In the genomic region with DNA sequence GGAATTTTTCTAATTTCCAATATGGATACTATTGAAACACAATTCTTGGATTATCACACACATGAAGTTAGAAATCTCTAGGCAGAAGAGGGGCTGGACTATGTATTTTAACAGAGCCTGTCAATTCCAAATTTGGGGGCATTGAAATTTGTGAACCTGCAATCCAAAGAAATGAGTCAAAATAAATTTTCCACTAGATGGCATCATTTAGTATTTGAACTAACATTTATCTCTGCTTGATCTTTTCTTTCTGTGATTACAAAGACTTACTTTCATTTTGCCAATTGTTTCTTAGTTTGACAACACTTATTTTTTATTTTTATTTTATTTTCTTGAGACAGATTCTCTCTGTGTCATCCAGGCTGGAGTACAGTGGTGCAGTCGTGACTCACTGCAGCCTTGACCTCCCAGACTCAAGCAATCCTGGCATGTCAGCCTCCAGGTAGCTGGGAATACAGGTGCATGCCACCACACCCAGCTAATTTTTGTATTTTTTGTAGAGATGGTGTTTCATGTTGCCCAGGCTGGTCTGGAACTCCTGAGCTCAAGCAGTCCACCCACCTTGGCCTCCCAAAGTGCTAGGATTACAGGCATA, we compare ENCODE assay signal across 1 cellular context.
TF ChIP-seq lines count a peak whose summit lies in the region.

No MANE protein-coding gene starts in this region.

TF ChIP-seq in IMR-90, 13 proteins besides CTCF, POLR2A, EP300 and RAD21 (continued from another document):
- TF ChIP-seq, protein P1, sequence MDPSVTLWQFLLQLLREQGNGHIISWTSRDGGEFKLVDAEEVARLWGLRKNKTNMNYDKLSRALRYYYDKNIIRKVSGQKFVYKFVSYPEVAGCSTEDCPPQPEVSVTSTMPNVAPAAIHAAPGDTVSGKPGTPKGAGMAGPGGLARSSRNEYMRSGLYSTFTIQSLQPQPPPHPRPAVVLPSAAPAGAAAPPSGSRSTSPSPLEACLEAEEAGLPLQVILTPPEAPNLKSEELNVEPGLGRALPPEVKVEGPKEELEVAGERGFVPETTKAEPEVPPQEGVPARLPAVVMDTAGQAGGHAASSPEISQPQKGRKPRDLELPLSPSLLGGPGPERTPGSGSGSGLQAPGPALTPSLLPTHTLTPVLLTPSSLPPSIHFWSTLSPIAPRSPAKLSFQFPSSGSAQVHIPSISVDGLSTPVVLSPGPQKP (IDR thresholded peaks at IDR 0.05; ENCODE audit: borderline replicate concordance, low read depth, low read length), result no peak
- no peak for TF ChIP-seq CHD1 (IDR thresholded peaks at IDR 0.05; ENCODE audit: low read depth, low read length)
- TF ChIP-seq, protein P2, sequence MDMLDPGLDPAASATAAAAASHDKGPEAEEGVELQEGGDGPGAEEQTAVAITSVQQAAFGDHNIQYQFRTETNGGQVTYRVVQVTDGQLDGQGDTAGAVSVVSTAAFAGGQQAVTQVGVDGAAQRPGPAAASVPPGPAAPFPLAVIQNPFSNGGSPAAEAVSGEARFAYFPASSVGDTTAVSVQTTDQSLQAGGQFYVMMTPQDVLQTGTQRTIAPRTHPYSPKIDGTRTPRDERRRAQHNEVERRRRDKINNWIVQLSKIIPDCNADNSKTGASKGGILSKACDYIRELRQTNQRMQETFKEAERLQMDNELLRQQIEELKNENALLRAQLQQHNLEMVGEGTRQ (IDR thresholded peaks at IDR 0.05; ENCODE audit: low read depth, low read length), result no peak
